8 cellular contexts compared by ENCODE assay signal in genomic region chr2:69305712-69306611, GRCh38.
DNase-seq lines count a peak whose midpoint lies in the region; ATAC-seq and TF ChIP-seq lines count a peak whose summit lies in the region.

No MANE protein-coding gene starts in this region.

- no peaks in the 10 kb centered on the region for H3K79me2 ChIP-seq in parathyroid adenoma

- peak overlapping the region; percentile 72 for H3K4me2 ChIP-seq in parathyroid adenoma (ENCODE audit: low read length)

- H3K4me1 ChIP-seq in Panc1 (ENCODE audit: control insufficient read depth, insufficient read depth, low read length) (peaks cover 27% of the 10 kb centered on the region), parathyroid adenoma (peaks cover 14% of the 10 kb centered on the region)

- BruUV-seq in Calu3 (replicated peaks; lab: Mats Ljungman, UMichigan) (no TSS peak), Panc1 (replicated peaks; lab: Mats Ljungman, UMichigan) (no TSS peak)

- H3K27me3 Mint-ChIP-seq in Calu3 (ENCODE audit: unreplicated experiment), result peaks cover 60% of the 10 kb centered on the region

- H3K27ac ChIP-seq in Panc1 (ENCODE audit: low read length) (peak overlapping the region; percentile 84), parathyroid adenoma (no peak overlapping the region)

- H3K9me3 ChIP-seq in Panc1 (ENCODE audit: control insufficient read depth, insufficient read depth, low read depth, low read length) (no peaks in the 10 kb centered on the region; the same call in 1 of the 2 replicates), parathyroid adenoma (ENCODE audit: control insufficient read depth, low read length) (no peaks in the 10 kb centered on the region)

- ATAC-seq in Panc1, result peak; percentile 23

- no peak for TF ChIP-seq CTCF in Calu3 (IDR thresholded peaks at IDR 0.05; ENCODE audit: unreplicated experiment)
- no peak for TF ChIP-seq CTCF in Panc1 (IDR thresholded peaks at IDR 0.05)
- no peak for TF ChIP-seq CTCF in fibroblast of pulmonary artery (IDR thresholded peaks at IDR 0.05; ENCODE audit: low read length, missing control alignments)
- no peak for TF ChIP-seq CTCF in parathyroid adenoma (IDR thresholded peaks at IDR 0.05)

- H3K4me3 ChIP-seq in Panc1 (ENCODE audit: low read depth in 2 of 2, low read length in 2 of 2) (peak overlapping the region; percentile 56 to 84), fibroblast of pulmonary artery (replicated peaks; ENCODE audit: low read depth, low read length) (peak overlapping the region; percentile 60), parathyroid adenoma (ENCODE audit: low read depth, low read length) (peak overlapping the region; percentile 45)

- H3K4me1 Mint-ChIP-seq in Calu3 (ENCODE audit: low read depth, unreplicated experiment), result peaks cover 20% of the 10 kb centered on the region

- POLR2A ChIA-PET in Panc1 (lab: Charles Lee), result interaction anchor here (0.6 to 0.9 kb wide), 2 partner anchors 10 to 224 kb away, joined by 3 to 4 read pairs; no protein-coding TSS in a partner anchor

- H3K4me3 Mint-ChIP-seq in Calu3 (ENCODE audit: low read depth, unreplicated experiment), result peak overlapping the region; percentile 68

- peaks cover 49% of the 10 kb centered on the region for H3K36me3 Mint-ChIP-seq in Calu3 (ENCODE audit: insufficient read depth, unreplicated experiment)

- peak overlapping the region; percentile 96 for H2AFZ ChIP-seq in parathyroid adenoma

- H3K9me3 Mint-ChIP-seq in Calu3 (ENCODE audit: low read depth, unreplicated experiment), result no peaks in the 10 kb centered on the region

- H3K36me3 ChIP-seq in Panc1 (ENCODE audit: control insufficient read depth, insufficient read depth, low read length) (no peaks in the 10 kb centered on the region), parathyroid adenoma (ENCODE audit: control insufficient read depth, insufficient read depth, low read length) (no peaks in the 10 kb centered on the region)

- intact Hi-C loops in Calu3 (cut with micrococcal nuclease; ENCODE audit: unreplicated experiment) (no loop called here), Panc1 (cut with micrococcal nuclease; ENCODE audit: unreplicated experiment) (loop anchor here (2.0 kb wide), 1 partner anchor 293 kb away; the partner anchor contains the start of gene ANTXR1)

- H3K27ac Mint-ChIP-seq in Calu3 (ENCODE audit: unreplicated experiment), result no peak overlapping the region

- DNase-seq in Calu3 (no peak), Panc1 (ENCODE audit: low read depth, low spot score) (no peak), fibroblast of pulmonary artery (ENCODE audit: low read depth) (peak; percentile 60), NCI-H82 (lab: John Stamatoyannopoulos, UW) (no peak), NCI-H1694 (lab: John Stamatoyannopoulos, UW) (no peak), hippocampal formation (lab: John Stamatoyannopoulos, UW) (no peak), nucleus accumbens (lab: John Stamatoyannopoulos, UW) (no peak)

- in situ Hi-C loops in Panc1 (cut with HindIII; ENCODE audit: low pct_unique_long_range_greater_than_20kb, low sequenced_read_pairs), result no loop called here

- no peak overlapping the region for H3K9ac ChIP-seq in parathyroid adenoma

- H3K27me3 ChIP-seq in Panc1 (ENCODE audit: control insufficient read depth, insufficient read depth, low read length) (no peaks in the 10 kb centered on the region), parathyroid adenoma (ENCODE audit: control insufficient read depth, insufficient read depth, low read length) (no peaks in the 10 kb centered on the region)

- CTCF ChIA-PET in Calu3 (lab: Charles Lee) (interaction anchor here (0.6 to 2.6 kb wide), 4 partner anchors 293 to 705 kb away, joined by 3 to 6 read pairs (median 5); partner anchors contain the start of gene ANTXR1), Panc1 (lab: Charles Lee) (interaction anchor here (0.6 to 2.3 kb wide), 6 partner anchors 78 to 363 kb away, joined by 5 to 8 read pairs (median 6); no protein-coding TSS in a partner anchor)
